In genomic region chr2:8629402-8629801, GRCh38 we compare ENCODE assay signal across 1 cellular context.
TF ChIP-seq lines count a peak whose summit lies in the region.

No MANE protein-coding gene starts in this region.

TF ChIP-seq in HepG2, 621 proteins besides CTCF, POLR2A, EP300 and RAD21 (continued from another document and continues in another):
- TF ChIP-seq HNF1A (IDR thresholded peaks at IDR 0.05; ENCODE audit: low read depth) (no peak), HNF1A (CRISPR knock-in tag; IDR thresholded peaks at IDR 0.05; ENCODE audit: borderline replicate concordance) (no peak), MAFK (conservative IDR thresholded peaks at IDR 0.05 in 1 of 2, IDR thresholded peaks at IDR 0.05 in 1 of 2; ENCODE audit: low read length in 2 of 2) (no peak), NCOR1 (IDR thresholded peaks at IDR 0.05; ENCODE audit: borderline replicate concordance, low read length) (peak; percentile 21; the same call in 1 of the 2 replicates), HMGXB3 (CRISPR knock-in tag; IDR thresholded peaks at IDR 0.05; ENCODE audit: borderline replicate concordance) (no peak), ZSCAN21 (CRISPR knock-in tag; IDR thresholded peaks at IDR 0.05; ENCODE audit: borderline replicate concordance) (0 out of 2 replicates have a peak, but pooled peaks have one; percentile 57), ARNT2 (CRISPR knock-in tag; IDR thresholded peaks at IDR 0.05; ENCODE audit: low read depth) (0 out of 2 replicates have a peak, but pooled peaks have one; percentile 44), ZNF605 (CRISPR knock-in tag; IDR thresholded peaks at IDR 0.05) (no peak), ZNF782 (CRISPR knock-in tag; IDR thresholded peaks at IDR 0.05; ENCODE audit: borderline replicate concordance) (no peak), RFXANK (CRISPR knock-in tag; IDR thresholded peaks at IDR 0.05) (no peak), ZNF329 (CRISPR knock-in tag; IDR thresholded peaks at IDR 0.05; ENCODE audit: low read depth) (no peak), ZNF83 (CRISPR knock-in tag; IDR thresholded peaks at IDR 0.05; ENCODE audit: borderline replicate concordance) (no peak), ZNF549 (CRISPR knock-in tag; IDR thresholded peaks at IDR 0.05) (no peak), IRF2 (CRISPR knock-in tag; IDR thresholded peaks at IDR 0.05) (0 out of 2 replicates have a peak, but pooled peaks have one; percentile 26), ZSCAN22 (CRISPR knock-in tag; IDR thresholded peaks at IDR 0.05) (no peak), SNAI1 (CRISPR knock-in tag; IDR thresholded peaks at IDR 0.05; ENCODE audit: borderline replicate concordance) (no peak), ZBTB34 (CRISPR knock-in tag; IDR thresholded peaks at IDR 0.05) (no peak), BRCA1 (CRISPR knock-in tag; IDR thresholded peaks at IDR 0.05) (no peak), ZFX (CRISPR knock-in tag; IDR thresholded peaks at IDR 0.05; ENCODE audit: low read depth) (peak; percentile 21; the same call in 1 of the 2 replicates), RNF219 (CRISPR knock-in tag; IDR thresholded peaks at IDR 0.05) (no peak), ZC3H13 (CRISPR knock-in tag; IDR thresholded peaks at IDR 0.05) (0 out of 2 replicates have a peak, but pooled peaks have one; percentile 35), JUN (CRISPR knock-in tag; IDR thresholded peaks at IDR 0.05) (no peak), GABPA (IDR thresholded peaks at IDR 0.05; ENCODE audit: low read depth, low read length) (no peak), GABPA (CRISPR knock-in tag; IDR thresholded peaks at IDR 0.05; ENCODE audit: low read depth) (no peak), HINFP (CRISPR knock-in tag; IDR thresholded peaks at IDR 0.05; ENCODE audit: low read depth) (no peak), HDAC2 (CRISPR knock-in tag; IDR thresholded peaks at IDR 0.05) (no peak; the same call in 1 of the 2 replicates), KLF16 (CRISPR knock-in tag; IDR thresholded peaks at IDR 0.05) (no peak), PAXIP1 (CRISPR knock-in tag; conservative IDR thresholded peaks at IDR 0.05) (no peak), ZKSCAN8 (CRISPR knock-in tag; IDR thresholded peaks at IDR 0.05; ENCODE audit: borderline replicate concordance) (no peak), ZNF282 (IDR thresholded peaks at IDR 0.05; ENCODE audit: partially characterized antibody) (no peak), PCBP2 (optimal IDR thresholded peaks at IDR 0.05; ENCODE audit: low read depth, low read length, poor library complexity, severe bottlenecking) (no peak), MTA1 (CRISPR knock-in tag; IDR thresholded peaks at IDR 0.05; ENCODE audit: borderline replicate concordance) (no peak), ZBTB37 (CRISPR knock-in tag; IDR thresholded peaks at IDR 0.05) (no peak), YEATS4 (CRISPR knock-in tag; IDR thresholded peaks at IDR 0.05; ENCODE audit: borderline replicate concordance) (no peak), PATZ1 (CRISPR knock-in tag; IDR thresholded peaks at IDR 0.05) (peak; percentile 73; the same call in 1 of the 2 replicates), ZFP36 (IDR thresholded peaks at IDR 0.05; ENCODE audit: borderline replicate concordance, low read depth, low read length, partially characterized antibody) (no peak), FOXA3 (CRISPR knock-in tag; IDR thresholded peaks at IDR 0.05) (no peak), HNF4A (CRISPR knock-in tag; IDR thresholded peaks at IDR 0.05) (peak; percentile 55), MED13 (CRISPR knock-in tag; IDR thresholded peaks at IDR 0.05) (no peak), CREM (IDR thresholded peaks at IDR 0.05) (no peak), CREM (CRISPR knock-in tag; IDR thresholded peaks at IDR 0.05) (no peak)
